In genomic region chr19:35274323-35274722, GRCh38 we compare ENCODE assay signal across 25 cellular contexts. TPM values are rescaled to one million over a fixed set of nuclear protein-coding genes. Genes with fewer than 3 reads are reported as not detected.
A peak's percentile ranks its signal among the peaks of the same experiment; 100 is the strongest.
DNase-seq lines count a peak whose midpoint lies in the region; ATAC-seq and TF ChIP-seq lines count a peak whose summit lies in the region.
"Had no signal": no experiment of that assay in that cellular context is flagged by ENCODE, and none has a peak within 500 bp of the region (broad histone marks: within the 10 kb centered on the region; RNA-seq: fewer than 3 reads in every experiment).

No MANE protein-coding gene starts in this region.

- H3K27ac Mint-ChIP-seq in activated CD4-positive, alpha-beta T cell treated with anti-CD3 and anti-CD28 coated beads for 36 hours: peak overlapping the region; percentile 15
- no peak overlapping the region for H3K27ac Mint-ChIP-seq in activated CD4-positive, alpha-beta T cell treated with anti-CD3 and anti-CD28 coated beads, Interleukin-2, amount 10 ng/mL, durations not matched to agents 7 days and 5 days
- H3K27ac Mint-ChIP-seq in WTC11 (peak overlapping the region; percentile 12; the same call in 1 of the 2 replicates), immature natural killer cell (peak overlapping the region in 4 of 6 donors; percentile 13 to 56 (median 42)), type B pancreatic cell (peak overlapping the region; percentile 16)
- H3K27ac Mint-ChIP-seq: GM23338 had no signal

- no peak overlapping the region for H3K4me3 Mint-ChIP-seq in activated CD4-positive, alpha-beta T cell treated with anti-CD3 and anti-CD28 coated beads for 36 hours
- no peak overlapping the region for H3K4me3 Mint-ChIP-seq in activated CD4-positive, alpha-beta T cell treated with anti-CD3 and anti-CD28 coated beads, Interleukin-2, amount 10 ng/mL, durations not matched to agents 7 days and 5 days
- H3K4me3 Mint-ChIP-seq in WTC11 (no peak overlapping the region), immature natural killer cell (no peak overlapping the region), type B pancreatic cell (no peak overlapping the region)
- H3K4me3 Mint-ChIP-seq: GM23338 had no signal

- H3K4me1 Mint-ChIP-seq in activated CD4-positive, alpha-beta T cell treated with anti-CD3 and anti-CD28 coated beads for 36 hours: peaks cover 4% of the 10 kb centered on the region
- peaks cover 19% of the 10 kb centered on the region for H3K4me1 Mint-ChIP-seq in activated CD4-positive, alpha-beta T cell treated with anti-CD3 and anti-CD28 coated beads, Interleukin-2, amount 10 ng/mL, durations not matched to agents 7 days and 5 days
- H3K4me1 Mint-ChIP-seq in WTC11: no peaks in the 10 kb centered on the region
- peaks cover 30 to 42% of the 10 kb centered on the region in 2 donors for H3K4me1 Mint-ChIP-seq in immature natural killer cell
- peaks cover 5% of the 10 kb centered on the region for H3K4me1 Mint-ChIP-seq in type B pancreatic cell (ENCODE audit: unreplicated experiment)
- H3K4me1 Mint-ChIP-seq: GM23338 had no signal

- CTCF ChIA-PET in activated CD4-positive, alpha-beta T cell treated with anti-CD3 and anti-CD28 coated beads for 36 hours (lab: Charles Lee): interaction anchor here (0.5 to 1.9 kb wide), 3 partner anchors 8 to 330 kb away, joined by 3 to 5 read pairs (median 4); partner anchors contain the start of gene HAMP
- CTCF ChIA-PET in activated CD4-positive, alpha-beta T cell treated with anti-CD3 and anti-CD28 coated beads, Interleukin-2, amount 10 ng/mL, durations not matched to agents 7 days and 5 days (lab: Charles Lee): interaction anchor here (1.0 to 1.5 kb wide), 4 partner anchors 8 to 221 kb away, joined by 3 to 5 read pairs (median 3); partner anchors contain the start of gene MAG
- CTCF ChIA-PET in WTC11 (lab: Charles Lee): interaction anchor here (0.5 kb wide), 1 partner anchor 157 kb away, joined by 4 read pairs; no protein-coding TSS in a partner anchor

- POLR2A ChIA-PET in activated CD4-positive, alpha-beta T cell treated with anti-CD3 and anti-CD28 coated beads for 36 hours (lab: Charles Lee): interaction anchor here (0.8 kb wide), 1 partner anchor 244 kb away, joined by 3 read pairs; the partner anchor contains the start of gene SCN1B
- POLR2A ChIA-PET in activated CD4-positive, alpha-beta T cell treated with anti-CD3 and anti-CD28 coated beads, Interleukin-2, amount 10 ng/mL, durations not matched to agents 7 days and 5 days (lab: Charles Lee): interaction anchor here (1.0 kb wide), 1 partner anchor 9 kb away, joined by 3 read pairs; no protein-coding TSS in a partner anchor
- POLR2A ChIA-PET in WTC11 (lab: Charles Lee): interaction anchor here (0.9 kb wide), 1 partner anchor 133 kb away, joined by 3 read pairs; no protein-coding TSS in a partner anchor

- H3K27me3 Mint-ChIP-seq in activated CD4-positive, alpha-beta T cell treated with anti-CD3 and anti-CD28 coated beads for 36 hours: no peaks in the 10 kb centered on the region
- no peaks in the 10 kb centered on the region for H3K27me3 Mint-ChIP-seq in activated CD4-positive, alpha-beta T cell treated with anti-CD3 and anti-CD28 coated beads, Interleukin-2, amount 10 ng/mL, durations not matched to agents 7 days and 5 days
- H3K27me3 Mint-ChIP-seq in WTC11 (ENCODE audit: low read depth) (no peaks in the 10 kb centered on the region), immature natural killer cell (ENCODE audit: low read depth in 3 of 3) (peaks cover 5 to 11% (median 6%) of the 10 kb centered on the region in 3 donors), type B pancreatic cell (no peaks in the 10 kb centered on the region)

- H3K9me3 Mint-ChIP-seq in activated CD4-positive, alpha-beta T cell treated with anti-CD3 and anti-CD28 coated beads for 36 hours (ENCODE audit: low read depth): no peaks in the 10 kb centered on the region
- no peaks in the 10 kb centered on the region for H3K9me3 Mint-ChIP-seq in activated CD4-positive, alpha-beta T cell treated with anti-CD3 and anti-CD28 coated beads, Interleukin-2, amount 10 ng/mL, durations not matched to agents 7 days and 5 days
- H3K9me3 Mint-ChIP-seq in WTC11 (no peaks in the 10 kb centered on the region), immature natural killer cell (no peaks in the 10 kb centered on the region), type B pancreatic cell (no peaks in the 10 kb centered on the region)
- H3K9me3 Mint-ChIP-seq: GM23338 had no signal

- no peak for TF ChIP-seq CTCF in WTC11 (IDR thresholded peaks at IDR 0.05)
- no peak for TF ChIP-seq CTCF in type B pancreatic cell (conservative IDR thresholded peaks at IDR 0.05)

- ATAC-seq in activated CD4-positive, alpha-beta T cell treated with anti-CD3 and anti-CD28 coated beads for 36 hours: no peak
- no peak for ATAC-seq in WTC11
- ATAC-seq in GM21390 (IDR thresholded peaks at IDR 0.05; ENCODE audit: unreplicated experiment): no peak
- ATAC-seq in GM21367 (IDR thresholded peaks at IDR 0.05; ENCODE audit: unreplicated experiment): no peak
- ATAC-seq: GM23338, Panc1 had no signal

- intact Hi-C loops in activated CD4-positive, alpha-beta T cell treated with anti-CD3 and anti-CD28 coated beads for 36 hours (cut with DNase I, micrococcal nuclease): no loop called here

- H3K36me3 Mint-ChIP-seq in activated CD4-positive, alpha-beta T cell treated with anti-CD3 and anti-CD28 coated beads for 36 hours (ENCODE audit: low read depth): peaks cover 40% of the 10 kb centered on the region
- H3K36me3 Mint-ChIP-seq in activated CD4-positive, alpha-beta T cell treated with anti-CD3 and anti-CD28 coated beads, Interleukin-2, amount 10 ng/mL, durations not matched to agents 7 days and 5 days (ENCODE audit: low read depth): peaks cover 45% of the 10 kb centered on the region
- H3K36me3 Mint-ChIP-seq in WTC11 (peaks cover 56% of the 10 kb centered on the region), immature natural killer cell (peaks cover 8 to 35% (median 30%) of the 10 kb centered on the region in 3 donors), type B pancreatic cell (peaks cover 15% of the 10 kb centered on the region)

- DNase-seq in activated CD4-positive, alpha-beta T cell treated with anti-CD3 and anti-CD28 coated beads for 36 hours: no peak
- no peak for DNase-seq in activated CD4-positive, alpha-beta T cell treated with anti-CD3 and anti-CD28 coated beads, Interleukin-2, amount 10 ng/mL, durations not matched to agents 7 days and 5 days
- DNase-seq in WTC11 (ENCODE audit: low spot score) (no peak), immature natural killer cell (no peak), type B pancreatic cell (ENCODE audit: extremely low spot score, unreplicated experiment) (no peak)
- DNase-seq in activated CD8-positive, alpha-beta memory T cell treated with anti-CD3 and anti-CD28 coated beads, Interleukin-2, amount 50 U/mL, for 48 hours: no peak
- DNase-seq: 8988T, COR-L47, DMS 273 treated with DMSO at 0.1 percent for 48 hours, DND-41, HCEC 1CT, Karpas-422, MM.1S, NCI-H1092 treated with DMSO at 0.1 percent for 48 hours, NCI-H146, NCI-H2029 treated with DMSO at 0.1 percent for 48 hours, NCI-H2171, NCI-H526 had no signal

TF ChIP-seq in WTC11, 78 proteins besides CTCF, POLR2A, EP300 and RAD21 (continues in another document):
- no peak for TF ChIP-seq ESRRA (CRISPR knock-in tag; IDR thresholded peaks at IDR 0.05; ENCODE audit: borderline replicate concordance)
- TF ChIP-seq IRF2 (CRISPR knock-in tag; IDR thresholded peaks at IDR 0.05; ENCODE audit: borderline replicate concordance, low read depth): no peak

RNA-seq across cellular contexts. Expression of gene USF2, which starts 5.6 kb away (rescaled TPM):
- total RNA-seq in activated CD4-positive, alpha-beta T cell treated with anti-CD3 and anti-CD28 coated beads for 36 hours: 100 to 1,000 TPM; 116 to 154 TPM
- 100 to 1,000 TPM; 150 to 162 TPM for total RNA-seq in activated CD4-positive, alpha-beta T cell treated with anti-CD3 and anti-CD28 coated beads, Interleukin-2, amount 10 ng/mL, durations not matched to agents 7 days and 5 days
- total RNA-seq in WTC11 (2021) (109 to 127 TPM (median 120 TPM) in 3 replicates), type B pancreatic cell (ENCODE audit: low replicate concordance) (107 and 133 TPM in 2 replicates)
- 10 to 100 TPM in 1 of 3 donors, 1 to 10 TPM in 1, under 1 TPM in 1; 0.29 to 10.4 (median 7.6) TPM for polyA plus RNA-seq in immature natural killer cell

RNA-seq across cellular contexts. Expression of gene HAMP, which starts 8.0 kb away (rescaled TPM):
- total RNA-seq in activated CD4-positive, alpha-beta T cell treated with anti-CD3 and anti-CD28 coated beads for 36 hours: under 1 TPM; 0.25 to 0.30 TPM
- 1 to 10 TPM in 1 of 2 experiments, under 1 TPM in 1; 0.92 to 1.2 TPM for total RNA-seq in activated CD4-positive, alpha-beta T cell treated with anti-CD3 and anti-CD28 coated beads, Interleukin-2, amount 10 ng/mL, durations not matched to agents 7 days and 5 days
- total RNA-seq in WTC11 (2021) (0.11 to 0.22 TPM (median 0.14 TPM) in 3 replicates), type B pancreatic cell (ENCODE audit: low replicate concordance) (0.59 and 1.2 TPM in 2 replicates)
- polyA plus RNA-seq in immature natural killer cell: 1 to 10 TPM in 1 of 3 donors, not detected in 2; 1.1 TPM
- total RNA-seq: G401, GM23338, HT1080 had no signal
- polyA plus RNA-seq: AG04450 had no signal

RNA-seq across cellular contexts. Expression of gene MAG, which starts 17.6 kb away (rescaled TPM):
- total RNA-seq in activated CD4-positive, alpha-beta T cell treated with anti-CD3 and anti-CD28 coated beads for 36 hours: under 1 TPM; 0.19 to 0.34 TPM
- total RNA-seq in activated CD4-positive, alpha-beta T cell treated with anti-CD3 and anti-CD28 coated beads, Interleukin-2, amount 10 ng/mL, durations not matched to agents 7 days and 5 days: not detected
- total RNA-seq in WTC11 (2021) (0.23 to 0.53 TPM (median 0.46 TPM) in 3 replicates), type B pancreatic cell (ENCODE audit: low replicate concordance) (2.1 TPM in 1 of 2 replicates, not detected in the other)
- polyA plus RNA-seq in immature natural killer cell: not detected
- total RNA-seq: G401, HT1080 had no signal
- polyA plus RNA-seq: AG04450 had no signal

RNA-seq across cellular contexts. Expression of gene LSR, which starts 25.5 kb away (rescaled TPM):
- 10 to 100 TPM; 10.0 to 12.2 TPM for total RNA-seq in activated CD4-positive, alpha-beta T cell treated with anti-CD3 and anti-CD28 coated beads for 36 hours
- 1 to 10 TPM; 3.5 to 3.6 TPM for total RNA-seq in activated CD4-positive, alpha-beta T cell treated with anti-CD3 and anti-CD28 coated beads, Interleukin-2, amount 10 ng/mL, durations not matched to agents 7 days and 5 days
- total RNA-seq in WTC11 (2021) (126 to 132 TPM (median 130 TPM) in 3 replicates), type B pancreatic cell (ENCODE audit: low replicate concordance) (78.5 and 155 TPM in 2 replicates)
- polyA plus RNA-seq in immature natural killer cell: 10 to 100 TPM in 2 of 3 donors, 1 to 10 TPM in 1; 5.3 to 14.2 (median 11.8) TPM

RNA-seq across cellular contexts. Expression of gene FAM187B, which starts 45.8 kb away (rescaled TPM):
- not detected for total RNA-seq in activated CD4-positive, alpha-beta T cell treated with anti-CD3 and anti-CD28 coated beads for 36 hours
- not detected for total RNA-seq in activated CD4-positive, alpha-beta T cell treated with anti-CD3 and anti-CD28 coated beads, Interleukin-2, amount 10 ng/mL, durations not matched to agents 7 days and 5 days
- 0.16 to 0.20 TPM in 2 of 3 replicates, not detected in the other for total RNA-seq in WTC11 (2021)
- polyA plus RNA-seq in immature natural killer cell: not detected
- not detected in 2 replicates for total RNA-seq in type B pancreatic cell (ENCODE audit: low replicate concordance)
- total RNA-seq: G401, GM23338, HT1080 had no signal
- polyA plus RNA-seq: AG04450 had no signal
